ENCODE assay signal across 13 cellular contexts in genomic region chr16:49958474-49958873, GRCh38.
"Had no signal": no experiment of that assay in that cellular context is flagged by ENCODE, and none has a peak within 500 bp of the region (broad histone marks: within the 10 kb centered on the region; RNA-seq: fewer than 3 reads in every experiment).

No MANE protein-coding gene starts in this region.

- H3K4me2 ChIP-seq: smooth muscle cell had no signal

- H3K4me3 Mint-ChIP-seq: central memory CD8-positive, alpha-beta T cell; natural killer cell had no signal

- H3K4me1 Mint-ChIP-seq: central memory CD8-positive, alpha-beta T cell; natural killer cell had no signal

- H3K4me1 ChIP-seq: heart left ventricle, left ventricle myocardium inferior had no signal

- H3K27ac Mint-ChIP-seq: natural killer cell, progenitor cell of endocrine pancreas had no signal

- H3K36me3 Mint-ChIP-seq: natural killer cell had no signal

- DNase-seq: cortex of kidney; effector memory CD4-positive, alpha-beta T cell; left ventricle myocardium inferior; natural killer cell; occipital lobe; stimulated activated naive CD4-positive, alpha-beta T cell treated with Interleukin-2 at 50 U/mL for 16 hours; tibial artery had no signal

- H3K27me3 ChIP-seq: heart left ventricle, pancreas had no signal

- H3K36me3 ChIP-seq: heart left ventricle, left ventricle myocardium inferior, pancreas, tibial artery had no signal

- H3K9me3 Mint-ChIP-seq: central memory CD8-positive, alpha-beta T cell; natural killer cell had no signal

- ATAC-seq: esophagus mucosa had no signal

- H3K9me3 ChIP-seq: heart left ventricle, left ventricle myocardium inferior, pancreas, tibial artery had no signal

- H3K4me3 ChIP-seq: heart left ventricle, left ventricle myocardium inferior, pancreas, smooth muscle cell, tibial artery had no signal

- H3K27ac ChIP-seq: heart left ventricle, left ventricle myocardium inferior, pancreas, tibial artery had no signal
